23 cellular contexts compared by ENCODE assay signal in genomic region chr12:132174703-132175490, GRCh38. TPM values are rescaled to one million over a fixed set of nuclear protein-coding genes. Genes with fewer than 3 reads are reported as not detected.
DNase-seq lines count a peak whose midpoint lies in the region; ATAC-seq, FAIRE-seq and TF ChIP-seq lines count a peak whose summit lies in the region.
"Had no signal": no experiment of that assay in that cellular context is flagged by ENCODE, and none has a peak within 500 bp of the region (broad histone marks: within the 10 kb centered on the region; RNA-seq: fewer than 3 reads in every experiment).

No MANE protein-coding gene starts in this region.

- no peaks in the 10 kb centered on the region for H3F3A ChIP-seq in MM.1S (ENCODE audit: insufficient read depth, low read length)

- H3K79me2 ChIP-seq in MM.1S (ENCODE audit: low read length) = no peaks in the 10 kb centered on the region

- H3K36me3 ChIP-seq in left ventricle myocardium inferior = no peaks in the 10 kb centered on the region
- no peaks in the 10 kb centered on the region for H3K36me3 ChIP-seq in MM.1S (replicated peaks; ENCODE audit: insufficient read depth, low read length)
- no peaks in the 10 kb centered on the region for H3K36me3 ChIP-seq in small intestine (ENCODE audit: control insufficient read depth in 2 of 2, insufficient read depth in 2 of 2, low read length in 2 of 2)
- H3K36me3 ChIP-seq: breast epithelium, neural progenitor cell, prostate gland had no signal

- no peaks in the 10 kb centered on the region for H3K9me3 ChIP-seq in left ventricle myocardium inferior (replicated peaks)
- H3K9me3 ChIP-seq in MM.1S (replicated peaks; ENCODE audit: insufficient read depth, low read length) = no peaks in the 10 kb centered on the region
- no peaks in the 10 kb centered on the region for H3K9me3 ChIP-seq in small intestine (ENCODE audit: control insufficient read depth, low read depth)
- H3K9me3 ChIP-seq: breast epithelium, prostate gland had no signal

- H3K27me3 Mint-ChIP-seq in activated naive CD8-positive, alpha-beta T cell treated with anti-CD3 and anti-CD28 coated beads, Interleukin-2, amount 10 ng/mL, durations not matched to agents 7 days and 5 days = peaks cover 6% of the 10 kb centered on the region

- POLR2A ChIA-PET in activated naive CD8-positive, alpha-beta T cell treated with anti-CD3 and anti-CD28 coated beads, Interleukin-2, amount 10 ng/mL, durations not matched to agents 7 days and 5 days (lab: Charles Lee) = interaction anchor here (1.5 to 2.7 kb wide), 2 partner anchors 11 to 14 kb away, joined by 4 to 14 read pairs; no protein-coding TSS in a partner anchor
- POLR2A ChIA-PET in GM10248 (lab: Yijun Ruan, JAX) = no interaction called here

- H3K9me3 Mint-ChIP-seq in activated naive CD8-positive, alpha-beta T cell treated with anti-CD3 and anti-CD28 coated beads, Interleukin-2, amount 10 ng/mL, durations not matched to agents 7 days and 5 days = no peaks in the 10 kb centered on the region
- H3K9me3 Mint-ChIP-seq: activated T-helper 2 cell treated with anti-CD3 and anti-CD28 coated beads, Interferon-gamma antibody, Interleukin-2, Interleukin-4, amounts not matched to agents 10 μg/mL and 5 μg/mL and 100 μg/mL, durations not matched to agents 14 hours and 24 hours and 36 hours; CD8-positive, alpha-beta memory T cell; neural progenitor cell had no signal

- no peaks in the 10 kb centered on the region for H4K20me1 ChIP-seq in MM.1S (ENCODE audit: insufficient read depth, low read length)

- intact Hi-C loops in left cardiac atrium (cut with DNase I) = no loop called here
- intact Hi-C loops in left ventricle myocardium inferior (cut with micrococcal nuclease) = no loop called here

- peak overlapping the region; percentile 47 for H3K4me3 Mint-ChIP-seq in activated naive CD8-positive, alpha-beta T cell treated with anti-CD3 and anti-CD28 coated beads, Interleukin-2, amount 10 ng/mL, durations not matched to agents 7 days and 5 days
- H3K4me3 Mint-ChIP-seq: neural progenitor cell had no signal

- H3K9me2 ChIP-seq in MM.1S (replicated peaks; ENCODE audit: insufficient read depth, low read length) = no peaks in the 10 kb centered on the region

- H3K4me1 Mint-ChIP-seq in activated naive CD8-positive, alpha-beta T cell treated with anti-CD3 and anti-CD28 coated beads, Interleukin-2, amount 10 ng/mL, durations not matched to agents 7 days and 5 days = peaks cover 26% of the 10 kb centered on the region

- FAIRE-seq in small intestine (lab: Jason Lieb, UNC) = no peak

- peak overlapping the region; percentile 21; the same call in 1 of the 2 replicates for H3K4me2 ChIP-seq in MM.1S (ENCODE audit: low read depth, low read length)
- H3K4me2 ChIP-seq: neural progenitor cell, PC-9 had no signal

- CTCF ChIA-PET in GM10248 (lab: Yijun Ruan, JAX) = interaction anchor here (1.1 to 1.3 kb wide), 2 partner anchors 11 kb away, joined by 3 to 4 read pairs; no protein-coding TSS in a partner anchor

- no peak overlapping the region for H3K9ac ChIP-seq in MM.1S (ENCODE audit: low read length)
- H3K9ac ChIP-seq: neural progenitor cell had no signal

- peak overlapping the region; percentile 73 for H3K27ac Mint-ChIP-seq in activated naive CD8-positive, alpha-beta T cell treated with anti-CD3 and anti-CD28 coated beads, Interleukin-2, amount 10 ng/mL, durations not matched to agents 7 days and 5 days
- H3K27ac Mint-ChIP-seq: activated T-helper 2 cell treated with anti-CD3 and anti-CD28 coated beads, Interferon-gamma antibody, Interleukin-2, Interleukin-4, amounts not matched to agents 10 μg/mL and 5 μg/mL and 100 μg/mL, durations not matched to agents 14 hours and 24 hours and 36 hours; neural progenitor cell had no signal

- 37 to 64% (median 38%) methylated on average over 22 to 27 of the region's 27 CpGs for WGBS in small intestine, 3 donors

- no peak for TF ChIP-seq CTCF in left ventricle myocardium inferior (IDR thresholded peaks at IDR 0.05; ENCODE audit: borderline replicate concordance)
- no peak for TF ChIP-seq CTCF in MM.1S (IDR thresholded peaks at IDR 0.05; ENCODE audit: low read length)
- no peak for TF ChIP-seq CTCF in GM10248 (IDR thresholded peaks at IDR 0.05; ENCODE audit: control extremely low read depth, extremely low read depth, low read depth, missing control alignments)

- H3K4me3 ChIP-seq in left ventricle myocardium inferior (no peak overlapping the region), MM.1S (ENCODE audit: low read length) (no peak overlapping the region), small intestine (ENCODE audit: low read depth in 1 of 2, low read length in 2 of 2) (no peak overlapping the region)
- H3K4me3 ChIP-seq: breast epithelium, neural progenitor cell, PC-9, prostate gland, SK-N-MC, skin epidermis had no signal

- H3K4me1 ChIP-seq in left ventricle myocardium inferior (no peaks in the 10 kb centered on the region), MM.1S (ENCODE audit: low read length) (no peaks in the 10 kb centered on the region), small intestine (ENCODE audit: control insufficient read depth in 2 of 2, insufficient read depth in 1 of 2, low read depth in 1 of 2, low read length in 1 of 2) (no peaks in the 10 kb centered on the region)
- H3K4me1 ChIP-seq: breast epithelium, neural progenitor cell had no signal

- no peak overlapping the region for H2AFZ ChIP-seq in MM.1S (ENCODE audit: low read length)
- H2AFZ ChIP-seq: neural progenitor cell, PC-9 had no signal

- H3K27me3 ChIP-seq in left ventricle myocardium inferior (ENCODE audit: low read depth) (peaks cover 97% of the 10 kb centered on the region), MM.1S (replicated peaks; ENCODE audit: insufficient read depth, low read length) (peaks cover 14% of the 10 kb centered on the region), small intestine (ENCODE audit: control insufficient read depth in 2 of 2, insufficient read depth in 2 of 2, low read length in 2 of 2) (peaks cover 0 to 4% of the 10 kb centered on the region in 2 donors)

- DNase-seq in left cardiac atrium (peak; percentile 5), left ventricle myocardium inferior (no peak), MM.1S (no peak), small intestine (peak; percentile 41), NCI-H187 treated with DMSO at 0.1 percent for 48 hours (lab: John Stamatoyannopoulos, UW) (no peak), GM10248 (ENCODE audit: extremely low spot score) (no peak)
- no peak for DNase-seq in activated naive CD8-positive, alpha-beta T cell treated with anti-CD3 and anti-CD28 coated beads, Interleukin-2, amount 10 ng/mL, durations not matched to agents 7 days and 5 days
- DNase-seq: CD8-positive, alpha-beta memory T cell; cortex of kidney; NCI-H2171 treated with DMSO at 0.1 percent for 48 hours; NCI-H748 treated with DMSO at 0.1 percent for 48 hours; stimulated activated CD4-positive, alpha-beta T cell treated with anti-CD3 and anti-CD28 coated beads, Interleukin-4, amount 100 ng/mL, for 1 hour; T1000; trophoblast cell had no signal

- no peaks in the 10 kb centered on the region for H3K36me3 Mint-ChIP-seq in activated naive CD8-positive, alpha-beta T cell treated with anti-CD3 and anti-CD28 coated beads, Interleukin-2, amount 10 ng/mL, durations not matched to agents 7 days and 5 days
- H3K36me3 Mint-ChIP-seq: CD8-positive, alpha-beta memory T cell; neural progenitor cell had no signal

- no peak overlapping the region for H3K27ac ChIP-seq in left ventricle myocardium inferior (replicated peaks)
- H3K27ac ChIP-seq in MM.1S (ENCODE audit: low read length) = no peak overlapping the region
- no peak overlapping the region for H3K27ac ChIP-seq in small intestine (ENCODE audit: low read depth in 1 of 2, low read length in 1 of 2)
- H3K27ac ChIP-seq: breast epithelium, neural progenitor cell, PC-9, prostate gland, SK-N-MC, skin epidermis had no signal

- ATAC-seq in left cardiac atrium (peak in 1 of 2 donors; percentile 51), HG02870 (IDR thresholded peaks at IDR 0.05; ENCODE audit: unreplicated experiment) (no peak)
- no peak for ATAC-seq in activated naive CD8-positive, alpha-beta T cell treated with anti-CD3 and anti-CD28 coated beads, Interleukin-2, amount 10 ng/mL, durations not matched to agents 7 days and 5 days (ENCODE audit: low read depth)
- ATAC-seq: HCT116 had no signal

RNA-seq across cellular contexts. Expression of gene NOC4L, which starts 30.6 kb away (rescaled TPM):
- total RNA-seq in left cardiac atrium (10 to 100 TPM in 1 of 2 donors, 1 to 10 TPM in 1; 8.4 to 10.9 TPM), left ventricle myocardium inferior (10.3 TPM)
- total RNA-seq in activated naive CD8-positive, alpha-beta T cell treated with anti-CD3 and anti-CD28 coated beads, Interleukin-2, amount 10 ng/mL, durations not matched to agents 7 days and 5 days = 10 to 100 TPM; 29.3 to 29.4 TPM
- 10 to 100 TPM; 24.8 to 32.4 (median 30.3) TPM for polyA plus RNA-seq in small intestine

RNA-seq across cellular contexts. Expression of gene DDX51, which starts 30.8 kb away (rescaled TPM):
- 10 to 100 TPM in 1 of 2 donors, 1 to 10 TPM in 1; 8.7 to 11.3 TPM for total RNA-seq in left cardiac atrium
- total RNA-seq in left ventricle myocardium inferior = 9.0 TPM
- total RNA-seq in activated naive CD8-positive, alpha-beta T cell treated with anti-CD3 and anti-CD28 coated beads, Interleukin-2, amount 10 ng/mL, durations not matched to agents 7 days and 5 days = 10 to 100 TPM; 31.9 to 33.5 TPM
- polyA plus RNA-seq in small intestine = 10 to 100 TPM in 1 of 3 donors, 1 to 10 TPM in 2; 5.1 to 17.3 (median 7.0) TPM

Comparison
In these comparisons a context has a peak if more than half of its experiments do, and no peak if none do; other contexts are left out.
1. DNase-seq: peak in left cardiac atrium (single experiment) and small intestine (single experiment); none in left ventricle myocardium inferior (single experiment), MM.1S (single experiment), activated naive CD8-positive, alpha-beta T cell treated with anti-CD3 and anti-CD28 coated beads, Interleukin-2, amount 10 ng/mL, durations not matched to agents 7 days and 5 days (single experiment), NCI-H187 treated with DMSO at 0.1 percent for 48 hours (single experiment) and GM10248 (single experiment).